Comparison of ENCODE assay signal across 21 cellular contexts in the genomic region with DNA sequence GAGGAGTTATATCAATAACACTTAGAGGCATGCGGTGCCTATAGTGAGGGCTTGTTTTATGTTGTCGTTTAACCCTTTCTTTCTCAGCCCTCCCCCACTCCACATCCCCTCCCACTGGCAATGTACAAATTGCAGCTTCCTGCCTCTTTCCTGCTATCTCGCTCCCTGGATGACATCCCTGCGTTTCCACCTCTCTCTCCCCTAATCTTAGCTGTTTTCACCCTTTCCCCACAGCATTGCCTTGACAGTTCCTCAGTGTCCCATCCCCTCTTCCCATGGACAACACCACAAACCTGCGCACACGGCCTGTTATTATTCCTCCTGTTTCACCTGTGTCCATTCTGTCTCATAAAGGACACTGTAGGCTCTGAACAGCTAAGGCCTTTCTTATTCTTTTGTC. TPM values are rescaled to one million over a fixed set of nuclear protein-coding genes. Genes with fewer than 3 reads are reported as not detected.
DNase-seq lines count a peak whose midpoint lies in the region; ATAC-seq, FAIRE-seq and TF ChIP-seq lines count a peak whose summit lies in the region.
"Had no signal": no experiment of that assay in that cellular context is flagged by ENCODE, and none has a peak within 500 bp of the region (broad histone marks: within the 10 kb centered on the region; RNA-seq: fewer than 3 reads in every experiment).

No MANE protein-coding gene starts in this region.

- TF ChIP-seq POLR2A in K562 (conservative IDR thresholded peaks at IDR 0.05): peak; percentile 60; the same call in 1 of the 2 replicates

- no peak for FAIRE-seq in K562 (lab: Jason Lieb, UNC)
- FAIRE-seq: HTR-8/SVneo had no signal

- H3K27ac ChIP-seq in K562 (ENCODE audit: extremely low read depth, low read depth, low read length) (no peak overlapping the region), neutrophil (peak overlapping the region; percentile 24)
- H3K27ac ChIP-seq: 22Rv1, C4-2B had no signal

- H3K9me3 ChIP-seq in K562 (replicated peaks; ENCODE audit: control insufficient read depth, insufficient read depth, low read depth, low read length) (no peaks in the 10 kb centered on the region), neutrophil (no peaks in the 10 kb centered on the region)
- H3K9me3 ChIP-seq: HAP-1 had no signal

- no peaks in the 10 kb centered on the region for H4K20me1 ChIP-seq in K562 (replicated peaks; ENCODE audit: control insufficient read depth, insufficient read depth, low read length)

- no peaks in the 10 kb centered on the region for H3K27me3 ChIP-seq in H7 (ENCODE audit: control insufficient read depth, insufficient read depth, low read length)
- no peaks in the 10 kb centered on the region for H3K27me3 ChIP-seq in K562 (ENCODE audit: control insufficient read depth in 2 of 2, insufficient read depth in 2 of 2, low read length in 2 of 2)
- H3K27me3 ChIP-seq in neutrophil: no peaks in the 10 kb centered on the region

- POLR2A ChIA-PET in K562 (lab: Yijun Ruan, JAX): interaction anchor here (0.9 to 1.6 kb wide), 5 partner anchors 11 to 105 kb away, joined by 3 to 4 read pairs (median 3); no protein-coding TSS in a partner anchor

- TF ChIP-seq EP300 in K562 (IDR thresholded peaks at IDR 0.05; ENCODE audit: low read length): no peak

- ATAC-seq in K562: peak; percentile 14

- 79% methylated on average over 6 of the region's 6 CpGs for WGBS in K562 (ENCODE audit: insufficient coverage, low coverage, missing lambda C conversion rate)

- no peak for DNase-seq in T-helper 2 cell treated with Interferon-gamma antibody and Interleukin-4, amounts not matched to agents 5 μg/mL and 100 μg/mL, for 36 hours (ENCODE audit: low spot score)
- DNase-seq in T-helper 2 cell (no peak), H7 (peak; percentile 9), K562 (ENCODE audit: extremely low read depth in 1 of 4, low spot score in 3 of 4) (no peak), NCI-H226 (no peak), NCI-H1105 (lab: John Stamatoyannopoulos, UW) (no peak)
- no peak for DNase-seq in stimulated activated CD8-positive, alpha-beta memory T cell treated with anti-CD3 and anti-CD28 coated beads, Interleukin-4, amount 100 ng/mL, for 48 hours
- DNase-seq: AML-193, DMS79 treated with DMSO at 0.1 percent for 48 hours, NCI-H1105 treated with DMSO at 0.1 percent for 48 hours, NCI-H1694 treated with DMSO at 0.1 percent for 48 hours, NCI-H510A treated with DMSO at 0.1 percent for 48 hours, NCI-H774, SHP77 had no signal

- no TSS peak for BruUV-seq in K562 (replicated peaks; lab: Mats Ljungman, UMichigan)

- no peak overlapping the region for H3K4me3 ChIP-seq in H7 (ENCODE audit: insufficient read depth, low read depth, low read length)
- no peak overlapping the region for H3K4me3 ChIP-seq in K562
- H3K4me3 ChIP-seq in neutrophil (ENCODE audit: low read depth in 1 of 2, low read length in 1 of 2): no peak overlapping the region
- H3K4me3 ChIP-seq: HAP-1 had no signal

- no peaks in the 10 kb centered on the region for H3K9me1 ChIP-seq in K562 (ENCODE audit: control insufficient read depth, insufficient read depth, low read length)

- H3K27ac Mint-ChIP-seq in T-helper 2 cell treated with Interferon-gamma antibody and Interleukin-4, amounts not matched to agents 5 μg/mL and 100 μg/mL, for 36 hours: peak overlapping the region; percentile 78
- H3K27ac Mint-ChIP-seq: IgD-negative memory B cell had no signal

- no peaks in the 10 kb centered on the region for H3K9me3 Mint-ChIP-seq in T-helper 2 cell treated with Interferon-gamma antibody and Interleukin-4, amounts not matched to agents 5 μg/mL and 100 μg/mL, for 36 hours
- H3K9me3 Mint-ChIP-seq: IgD-negative memory B cell had no signal

- H3K27me3 Mint-ChIP-seq in T-helper 2 cell treated with Interferon-gamma antibody and Interleukin-4, amounts not matched to agents 5 μg/mL and 100 μg/mL, for 36 hours (ENCODE audit: low read depth): no peaks in the 10 kb centered on the region
- H3K27me3 Mint-ChIP-seq: IgD-negative memory B cell had no signal

- TF ChIP-seq CTCF in K562 (IDR thresholded peaks at IDR 0.05 in 2 of 3, conservative IDR thresholded peaks at IDR 0.05 in 1 of 3; ENCODE audit: insufficient read depth in 2 of 3, low read depth in 1 of 3, low read length in 3 of 3): no peak
- no peak for TF ChIP-seq CTCF in neutrophil (IDR thresholded peaks at IDR 0.05)

- H3K36me3 ChIP-seq in H7 (replicated peaks; ENCODE audit: control insufficient read depth, insufficient read depth, low read length) (no peaks in the 10 kb centered on the region), K562 (ENCODE audit: control insufficient read depth, insufficient read depth, low read length) (peaks cover 95% of the 10 kb centered on the region), neutrophil (peaks cover 35% of the 10 kb centered on the region)
- H3K36me3 ChIP-seq: HAP-1 had no signal

- 0 out of 3 replicates have a peak, but pooled peaks cover 9% of the 10 kb centered on the region for H3K79me2 ChIP-seq in K562 (ENCODE audit: control insufficient read depth, insufficient read depth, low read length)

- H2AFZ ChIP-seq in K562 (ENCODE audit: low read depth, low read length): no peak overlapping the region

- CTCF ChIA-PET in K562 (lab: Yijun Ruan, JAX; ENCODE audit: low intra/inter-chr PET ratio): no interaction called here

- no peaks in the 10 kb centered on the region; a peak in 1 of 5 replicates for H3K4me1 ChIP-seq in K562 (replicated peaks in 1 of 2; ENCODE audit: control insufficient read depth in 2 of 2, insufficient read depth in 2 of 2, low read length in 2 of 2)
- H3K4me1 ChIP-seq in neutrophil (ENCODE audit: control insufficient read depth in 1 of 2, insufficient read depth in 1 of 2, low read depth in 1 of 2, low read length in 1 of 2): peaks cover 0 to 18% of the 10 kb centered on the region in 2 experiments
- H3K4me1 ChIP-seq: HAP-1 had no signal

- peaks cover 61% of the 10 kb centered on the region for H3K36me3 Mint-ChIP-seq in T-helper 2 cell treated with Interferon-gamma antibody and Interleukin-4, amounts not matched to agents 5 μg/mL and 100 μg/mL, for 36 hours (ENCODE audit: low read depth)
- H3K36me3 Mint-ChIP-seq: IgD-negative memory B cell had no signal

- in situ Hi-C loops in K562 (cut with MboI): loop anchor here (10.0 kb wide), 1 partner anchor 209 kb away; no protein-coding TSS in a partner anchor

- TF ChIP-seq RAD21 in K562 (CRISPR knock-in tag; conservative IDR thresholded peaks at IDR 0.05 in 1 of 2, IDR thresholded peaks at IDR 0.05 in 1 of 2): no peak

- H3K4me2 ChIP-seq in K562 (ENCODE audit: insufficient read depth, low read length): no peak overlapping the region

- no peak overlapping the region for H3K4me3 Mint-ChIP-seq in T-helper 2 cell treated with Interferon-gamma antibody and Interleukin-4, amounts not matched to agents 5 μg/mL and 100 μg/mL, for 36 hours
- H3K4me3 Mint-ChIP-seq: IgD-negative memory B cell had no signal

- intact Hi-C loops in K562 (cut with micrococcal nuclease): loop anchor here (5.0 kb wide), 1 partner anchor 222 kb away; no protein-coding TSS in a partner anchor

- peaks cover 24% of the 10 kb centered on the region for H3K4me1 Mint-ChIP-seq in T-helper 2 cell treated with Interferon-gamma antibody and Interleukin-4, amounts not matched to agents 5 μg/mL and 100 μg/mL, for 36 hours (ENCODE audit: low read depth)
- H3K4me1 Mint-ChIP-seq: IgD-negative memory B cell had no signal

- no peak overlapping the region for H3K9ac ChIP-seq in K562 (ENCODE audit: insufficient read depth in 1 of 2, low read depth in 2 of 2, low read length in 2 of 2)

TF ChIP-seq in K562, 482 proteins besides CTCF, POLR2A, EP300 and RAD21 (continues in another document):
- peak; percentile 40 for TF ChIP-seq POLR2B (IDR thresholded peaks at IDR 0.05; ENCODE audit: low read depth, partially characterized antibody)
- no peak for TF ChIP-seq BCOR (IDR thresholded peaks at IDR 0.05)
- TF ChIP-seq, protein P1, sequence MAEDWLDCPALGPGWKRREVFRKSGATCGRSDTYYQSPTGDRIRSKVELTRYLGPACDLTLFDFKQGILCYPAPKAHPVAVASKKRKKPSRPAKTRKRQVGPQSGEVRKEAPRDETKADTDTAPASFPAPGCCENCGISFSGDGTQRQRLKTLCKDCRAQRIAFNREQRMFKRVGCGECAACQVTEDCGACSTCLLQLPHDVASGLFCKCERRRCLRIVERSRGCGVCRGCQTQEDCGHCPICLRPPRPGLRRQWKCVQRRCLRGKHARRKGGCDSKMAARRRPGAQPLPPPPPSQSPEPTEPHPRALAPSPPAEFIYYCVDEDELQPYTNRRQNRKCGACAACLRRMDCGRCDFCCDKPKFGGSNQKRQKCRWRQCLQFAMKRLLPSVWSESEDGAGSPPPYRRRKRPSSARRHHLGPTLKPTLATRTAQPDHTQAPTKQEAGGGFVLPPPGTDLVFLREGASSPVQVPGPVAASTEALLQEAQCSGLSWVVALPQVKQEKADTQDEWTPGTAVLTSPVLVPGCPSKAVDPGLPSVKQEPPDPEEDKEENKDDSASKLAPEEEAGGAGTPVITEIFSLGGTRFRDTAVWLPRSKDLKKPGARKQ (CRISPR knock-in tag; IDR thresholded peaks at IDR 0.05): no peak
- no peak for TF ChIP-seq MCM7 (IDR thresholded peaks at IDR 0.05)
- peak; percentile 57; the same call in 1 of the 2 replicates for TF ChIP-seq SUPT5H (IDR thresholded peaks at IDR 0.05)

RNA-seq across cellular contexts. Expression of a gene that starts 34.5 kb away (rescaled TPM):
- 0.94 and 1.8 TPM in 2 replicates for total RNA-seq in H7 (2014; rRNA removed; shearing (Covaris generic))
- 136 and 323 TPM in 2 replicates for total RNA-seq in K562 (2011; cell fraction: chromatin; rRNA removed; ENCODE audit: low replicate concordance)
- 63.7 and 97.6 TPM in 2 replicates for total RNA-seq in K562 (2011; cell fraction: nucleolus; rRNA removed)
- total RNA-seq in K562 (2011; cell fraction: nucleoplasm; rRNA removed): 152 and 301 TPM in 2 replicates
- total RNA-seq in K562 (2014; rRNA removed) (116 and 117 TPM in 2 replicates), K562 (2014; rRNA removed; fragmentation: Illumina TruSeq; extraction: Trizol) (149 and 170 TPM in 2 replicates), K562 (2015; rRNA removed; fragmentation: Illumina TruSeq; extraction: Trizol) (215 and 218 TPM in 2 replicates), K562 (2021) (140 and 142 TPM in 2 replicates)
- polyA plus RNA-seq in K562 (2011; rRNA removed) (82.6 and 94.1 TPM in 2 replicates), K562 (2014; fragmentation: Illumina TruSeq; extraction: Trizol) (133 and 185 TPM in 2 replicates), K562 (2014; fragmentation: Nextera tagmentation; extraction: Ambion mirVana) (10 to 100 TPM; 35.8 to 44.1 TPM), K562 (2014; rRNA removed) (153 and 155 TPM in 2 replicates)
- polyA plus RNA-seq in K562 (2011; cell fraction: cytosol; rRNA removed): 49.6 and 73.2 TPM in 2 replicates
- polyA plus RNA-seq in K562 (2011; cell fraction: nucleus; rRNA removed): 131 and 141 TPM in 2 replicates
- 106 and 145 TPM in 2 replicates for polyA plus RNA-seq in K562 (2012)
- polyA minus RNA-seq in K562 (2011; rRNA and poly(A)+ RNA removed): 153 and 187 TPM in 2 replicates
- 73.2 and 75.5 TPM in 2 replicates for polyA minus RNA-seq in K562 (2011; cell fraction: cytosol; rRNA and poly(A)+ RNA removed)
- 136 and 220 TPM in 2 replicates for polyA minus RNA-seq in K562 (2011; cell fraction: nucleus; rRNA and poly(A)+ RNA removed)
- total RNA-seq: G401 had no signal
- polyA plus RNA-seq: IgD-negative memory B cell had no signal

Comparison
In these comparisons a context has a peak if more than half of its experiments do, and no peak if none do; other contexts are left out.
1. RNA of a gene that starts 34.5 kb away (total RNA-seq): 63.7 to 323 TPM in K562; 0.94 to 1.8 TPM in H7; every median in the first group is over 10 times any median in the second.